ENCODE assay signal across 10 cellular contexts in the genomic region with DNA sequence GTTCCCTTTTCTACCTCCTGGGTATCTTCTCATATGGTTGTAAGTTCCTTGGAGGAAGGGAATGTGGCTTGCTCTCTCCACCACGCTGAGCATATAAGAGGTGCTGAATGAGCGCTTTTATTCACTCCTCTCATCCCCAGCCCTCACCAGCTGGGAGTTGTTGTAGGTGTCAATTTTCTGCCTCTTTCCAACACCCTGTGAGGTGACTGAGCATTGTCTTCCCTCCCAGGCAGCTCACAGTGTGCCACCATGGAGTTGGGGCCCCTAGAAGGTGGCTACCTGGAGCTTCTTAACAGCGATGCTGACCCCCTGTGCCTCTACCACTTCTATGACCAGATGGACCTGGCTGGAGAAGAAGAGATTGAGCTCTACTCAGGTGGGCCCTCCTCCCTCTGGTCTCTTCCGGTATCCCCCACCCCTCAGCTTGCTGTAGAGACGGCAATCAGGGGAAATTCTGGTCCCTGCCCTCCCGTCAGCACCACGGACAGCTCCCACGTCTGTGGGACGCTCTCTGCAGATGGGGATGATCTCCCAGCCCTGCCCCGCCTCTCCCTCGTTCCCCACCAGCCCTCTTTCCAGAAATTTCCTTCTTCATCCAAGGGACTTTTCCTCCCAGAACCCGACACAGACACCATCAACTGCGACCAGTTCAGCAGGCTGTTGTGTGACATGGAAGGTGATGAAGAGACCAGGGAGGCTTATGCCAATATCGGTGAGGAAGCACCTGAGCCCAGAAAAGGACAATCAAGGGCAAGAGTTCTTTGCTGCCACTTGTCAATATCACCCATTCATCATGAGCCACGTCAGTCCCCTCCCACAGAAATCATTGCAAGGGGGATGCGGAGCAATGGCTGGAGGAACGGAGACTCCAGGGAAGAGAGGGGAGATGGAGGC. TPM values are rescaled to one million over a fixed set of nuclear protein-coding genes. Genes with fewer than 3 reads are reported as not detected.
DNase-seq lines count a peak whose midpoint lies in the region; ATAC-seq and TF ChIP-seq lines count a peak whose summit lies in the region.
"Had no signal": no experiment of that assay in that cellular context is flagged by ENCODE, and none has a peak within 500 bp of the region (broad histone marks: within the 10 kb centered on the region; RNA-seq: fewer than 3 reads in every experiment).

No MANE protein-coding gene starts in this region.

- ATAC-seq in SK-N-SH treated with all-trans-retinoic acid at 6 μM for 48 hours (peak; percentile 68; the same call in 2 of the 3 replicates), HG03342 (IDR thresholded peaks at IDR 0.05; ENCODE audit: unreplicated experiment) (no peak), GM21367 (IDR thresholded peaks at IDR 0.05; ENCODE audit: unreplicated experiment) (no peak)
- ATAC-seq: naive thymus-derived CD4-positive, alpha-beta T cell had no signal

- H3K4me1 Mint-ChIP-seq in activated CD4-positive, alpha-beta T cell treated with anti-CD3 and anti-CD28 coated beads, Interleukin-2, amount 10 ng/mL, durations not matched to agents 24 days and 14 days = peaks cover 3% of the 10 kb centered on the region

- no peaks in the 10 kb centered on the region for H3K9me3 Mint-ChIP-seq in activated CD4-positive, alpha-beta T cell treated with anti-CD3 and anti-CD28 coated beads, Interleukin-2, amount 10 ng/mL, durations not matched to agents 24 days and 14 days

- no peak overlapping the region for H3K27ac Mint-ChIP-seq in activated CD4-positive, alpha-beta T cell treated with anti-CD3 and anti-CD28 coated beads, Interleukin-2, amount 10 ng/mL, durations not matched to agents 24 days and 14 days
- H3K27ac Mint-ChIP-seq: CD4-positive, alpha-beta memory T cell; naive thymus-derived CD4-positive, alpha-beta T cell had no signal

- H3K36me3 Mint-ChIP-seq in activated CD4-positive, alpha-beta T cell treated with anti-CD3 and anti-CD28 coated beads, Interleukin-2, amount 10 ng/mL, durations not matched to agents 24 days and 14 days (ENCODE audit: low read depth) = peaks cover 19% of the 10 kb centered on the region
- H3K36me3 Mint-ChIP-seq: CD4-positive, alpha-beta memory T cell had no signal

- no peak overlapping the region for H3K4me3 ChIP-seq in fibroblast of pulmonary artery (replicated peaks; ENCODE audit: low read depth, low read length)

- TF ChIP-seq CTCF in fibroblast of pulmonary artery (IDR thresholded peaks at IDR 0.05; ENCODE audit: low read length, missing control alignments) = no peak

- DNase-seq in activated CD4-positive, alpha-beta T cell treated with anti-CD3 and anti-CD28 coated beads, Interleukin-2, amount 10 ng/mL, durations not matched to agents 24 days and 14 days = peak; percentile 83
- DNase-seq in activated CD4-positive, alpha-beta T cell treated with anti-CD3 and anti-CD28 coated beads for 1 hour = no peak
- DNase-seq in fibroblast of pulmonary artery (ENCODE audit: low read depth) (peak; percentile 40), NCI-H526 treated with DMSO at 0.1 percent for 48 hours (lab: John Stamatoyannopoulos, UW) (no peak)
- DNase-seq in stimulated activated CD8-positive, alpha-beta memory T cell treated with anti-CD3 and anti-CD28 coated beads, Interleukin-4, amount 100 ng/mL, for 48 hours = peak; percentile 62

- intact Hi-C loops in activated CD4-positive, alpha-beta T cell treated with anti-CD3 and anti-CD28 coated beads, Interleukin-2, amount 10 ng/mL, durations not matched to agents 24 days and 14 days (cut with micrococcal nuclease) = no loop called here

- no peak overlapping the region for H3K4me3 Mint-ChIP-seq in activated CD4-positive, alpha-beta T cell treated with anti-CD3 and anti-CD28 coated beads, Interleukin-2, amount 10 ng/mL, durations not matched to agents 24 days and 14 days
- H3K4me3 Mint-ChIP-seq: CD4-positive, alpha-beta memory T cell; naive thymus-derived CD4-positive, alpha-beta T cell had no signal

- peaks cover 3% of the 10 kb centered on the region for H3K27me3 Mint-ChIP-seq in activated CD4-positive, alpha-beta T cell treated with anti-CD3 and anti-CD28 coated beads, Interleukin-2, amount 10 ng/mL, durations not matched to agents 24 days and 14 days

TF ChIP-seq in SK-N-SH treated with all-trans-retinoic acid at 6 μM for 48 hours, 23 proteins besides CTCF, POLR2A, EP300 and RAD21:
- TF ChIP-seq SNAI2 (CRISPR knock-in tag; IDR thresholded peaks at IDR 0.05) (no peak), GLIS3 (CRISPR knock-in tag; IDR thresholded peaks at IDR 0.05) (no peak), PATZ1 (CRISPR knock-in tag; IDR thresholded peaks at IDR 0.05; ENCODE audit: borderline replicate concordance) (no peak), ZC3H10 (CRISPR knock-in tag; IDR thresholded peaks at IDR 0.05) (no peak), BACH2 (CRISPR knock-in tag; IDR thresholded peaks at IDR 0.05; ENCODE audit: borderline replicate concordance) (no peak), ZFP3 (CRISPR knock-in tag; IDR thresholded peaks at IDR 0.05) (no peak), ISL1 (CRISPR knock-in tag; IDR thresholded peaks at IDR 0.05) (no peak)
- TF ChIP-seq, protein P1, sequence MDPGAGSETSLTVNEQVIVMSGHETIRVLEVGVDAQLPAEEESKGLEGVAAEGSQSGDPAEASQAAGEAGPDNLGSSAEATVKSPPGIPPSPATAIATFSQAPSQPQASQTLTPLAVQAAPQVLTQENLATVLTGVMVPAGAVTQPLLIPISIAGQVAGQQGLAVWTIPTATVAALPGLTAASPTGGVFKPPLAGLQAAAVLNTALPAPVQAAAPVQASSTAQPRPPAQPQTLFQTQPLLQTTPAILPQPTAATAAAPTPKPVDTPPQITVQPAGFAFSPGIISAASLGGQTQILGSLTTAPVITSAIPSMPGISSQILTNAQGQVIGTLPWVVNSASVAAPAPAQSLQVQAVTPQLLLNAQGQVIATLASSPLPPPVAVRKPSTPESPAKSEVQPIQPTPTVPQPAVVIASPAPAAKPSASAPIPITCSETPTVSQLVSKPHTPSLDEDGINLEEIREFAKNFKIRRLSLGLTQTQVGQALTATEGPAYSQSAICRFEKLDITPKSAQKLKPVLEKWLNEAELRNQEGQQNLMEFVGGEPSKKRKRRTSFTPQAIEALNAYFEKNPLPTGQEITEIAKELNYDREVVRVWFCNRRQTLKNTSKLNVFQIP (CRISPR knock-in tag; IDR thresholded peaks at IDR 0.05; ENCODE audit: borderline replicate concordance, low read depth) = no peak

RNA-seq across cellular contexts. Expression of gene CIITA, which starts 18.3 kb away (rescaled TPM):
- 5.0 and 6.4 TPM in 2 replicates for total RNA-seq in activated CD4-positive, alpha-beta T cell treated with anti-CD3 and anti-CD28 coated beads, Interleukin-2, amount 10 ng/mL, durations not matched to agents 24 days and 14 days

RNA-seq across cellular contexts. Expression of gene DEXI, which starts 47.0 kb away (rescaled TPM):
- 35.6 and 38.0 TPM in 2 replicates for total RNA-seq in activated CD4-positive, alpha-beta T cell treated with anti-CD3 and anti-CD28 coated beads, Interleukin-2, amount 10 ng/mL, durations not matched to agents 24 days and 14 days

RNA-seq across cellular contexts. Expression of gene CLEC16A, which starts 49.1 kb away (rescaled TPM):
- 35.9 and 36.2 TPM in 2 replicates for total RNA-seq in activated CD4-positive, alpha-beta T cell treated with anti-CD3 and anti-CD28 coated beads, Interleukin-2, amount 10 ng/mL, durations not matched to agents 24 days and 14 days

Comparison
In these comparisons a context has a peak if more than half of its experiments do, and no peak if none do; other contexts are left out.
1. DNase-seq: peak in activated CD4-positive, alpha-beta T cell treated with anti-CD3 and anti-CD28 coated beads, Interleukin-2, amount 10 ng/mL, durations not matched to agents 24 days and 14 days (single experiment), fibroblast of pulmonary artery (single experiment) and stimulated activated CD8-positive, alpha-beta memory T cell treated with anti-CD3 and anti-CD28 coated beads, Interleukin-4, amount 100 ng/mL, for 48 hours (single experiment); none in activated CD4-positive, alpha-beta T cell treated with anti-CD3 and anti-CD28 coated beads for 1 hour (single experiment) and NCI-H526 treated with DMSO at 0.1 percent for 48 hours (single experiment).